In genomic region chr4:185256444-185256843, GRCh38 we compare ENCODE assay signal across 11 cellular contexts. TPM values are rescaled to one million over a fixed set of nuclear protein-coding genes. Genes with fewer than 3 reads are reported as not detected.
DNase-seq lines count a peak whose midpoint lies in the region; ATAC-seq and TF ChIP-seq lines count a peak whose summit lies in the region.
"Had no signal": no experiment of that assay in that cellular context is flagged by ENCODE, and none has a peak within 500 bp of the region (broad histone marks: within the 10 kb centered on the region; RNA-seq: fewer than 3 reads in every experiment).

No MANE protein-coding gene starts in this region.

- H3K14ac ChIP-seq in IMR-90 (replicated peaks; ENCODE audit: low read depth, low read length), result no peak overlapping the region

- peaks cover 10% of the 10 kb centered on the region for H3K9me1 ChIP-seq in IMR-90 (ENCODE audit: insufficient read depth, low read length)

- no peaks in the 10 kb centered on the region for H3K27me3 ChIP-seq in BLaER1 treated with 17β-estradiol and CSF1 and Interleukin-3, amounts not matched to agents 10 nM and 100 nM
- H3K27me3 ChIP-seq in IMR-90 (ENCODE audit: control insufficient read depth, insufficient read depth, low read length) (no peaks in the 10 kb centered on the region), kidney epithelial cell (ENCODE audit: control insufficient read depth, insufficient read depth, low read length) (no peaks in the 10 kb centered on the region), BE2C (no peaks in the 10 kb centered on the region), sigmoid colon (no peaks in the 10 kb centered on the region)

- no peak overlapping the region for H3K18ac ChIP-seq in IMR-90 (ENCODE audit: low read depth, low read length)

- no TSS peak for BruUV-seq in IMR-90 (replicated peaks; lab: Mats Ljungman, UMichigan)

- no peak overlapping the region for H3K4me3 ChIP-seq in BLaER1 treated with 17β-estradiol and CSF1 and Interleukin-3, amounts not matched to agents 10 nM and 100 nM
- H3K4me3 ChIP-seq in IMR-90 (ENCODE audit: insufficient read depth, low read depth, low read length) (no peak overlapping the region), kidney epithelial cell (ENCODE audit: low read depth, low read length) (no peak overlapping the region), BE2C (ENCODE audit: low read depth, low read length) (no peak overlapping the region), sigmoid colon (no peak overlapping the region)

- H3K56ac ChIP-seq in IMR-90 (ENCODE audit: extremely low read depth, insufficient read depth, low read length), result no peak overlapping the region

- H2AK9ac ChIP-seq in IMR-90 (replicated peaks; ENCODE audit: low read depth, low read length, poor library complexity), result no peak overlapping the region

- H3K4me2 ChIP-seq in BLaER1 treated with 17β-estradiol and CSF1 and Interleukin-3, amounts not matched to agents 10 nM and 100 nM, result peak overlapping the region; percentile 52 to 89 (median 63); a peak in 21 of 22 replicates
- no peak overlapping the region for H3K4me2 ChIP-seq in IMR-90 (ENCODE audit: low read depth, low read length)

- in situ Hi-C loops in IMR-90 (cut with MboI; ENCODE audit: low sequenced_read_pairs), result no loop called here

- intact Hi-C loops in IMR-90 (cut with micrococcal nuclease) (no loop called here), sigmoid colon (cut with DNase I) (no loop called here)

- no peak overlapping the region for H3K9ac ChIP-seq in BLaER1 treated with 17β-estradiol and CSF1 and Interleukin-3, amounts not matched to agents 10 nM and 100 nM
- H3K9ac ChIP-seq in IMR-90 (ENCODE audit: low read depth, low read length), result no peak overlapping the region

- no peak overlapping the region for H2BK5ac ChIP-seq in IMR-90 (ENCODE audit: low read depth, low read length, poor library complexity, severe bottlenecking)

- peaks cover 0 to 36% (median 14%) of the 10 kb centered on the region in 11 experiments; a peak in 17 of 22 replicates for H4K20me1 ChIP-seq in BLaER1 treated with 17β-estradiol and CSF1 and Interleukin-3, amounts not matched to agents 10 nM and 100 nM
- H4K20me1 ChIP-seq in IMR-90 (ENCODE audit: insufficient read depth, low read length), result peaks cover 5% of the 10 kb centered on the region; the same call in 1 of the 2 replicates

- H3K4ac ChIP-seq in IMR-90 (ENCODE audit: low read depth, low read length), result no peak overlapping the region

- H2BK120ac ChIP-seq in IMR-90 (ENCODE audit: low read depth, low read length), result no peak overlapping the region

- no peak for TF ChIP-seq RAD21 in IMR-90 (IDR thresholded peaks at IDR 0.05; ENCODE audit: low read length)

- no peak overlapping the region for H3K23ac ChIP-seq in IMR-90 (ENCODE audit: low read depth, low read length)

- ATAC-seq in IMR-90 (ENCODE audit: low read depth) (peak; percentile 65; the same call in 1 of the 2 replicates), GM18909 (IDR thresholded peaks at IDR 0.05; ENCODE audit: poor library complexity, unreplicated experiment) (no peak)
- ATAC-seq: naive thymus-derived CD8-positive, alpha-beta T cell had no signal

- peak; percentile 77 for DNase-seq in IMR-90
- DNase-seq in amniotic epithelial cell (ENCODE audit: low read depth), result peak; percentile 80
- peak; percentile 54 for DNase-seq in kidney epithelial cell (ENCODE audit: low read depth)
- DNase-seq in BE2C, result no peak
- DNase-seq in HT-29 (ENCODE audit: low spot score), result no peak
- no peak for DNase-seq in sigmoid colon
- DNase-seq: KG1; naive thymus-derived CD8-positive, alpha-beta T cell; NCI-H2171 treated with DMSO at 0.1 percent for 48 hours had no signal

- no peak overlapping the region for H2BK15ac ChIP-seq in IMR-90 (ENCODE audit: low read depth, low read length)

- peaks cover 35 to 66% (median 56%) of the 10 kb centered on the region in 10 experiments for H3K4me1 ChIP-seq in BLaER1 treated with 17β-estradiol and CSF1 and Interleukin-3, amounts not matched to agents 10 nM and 100 nM
- H3K4me1 ChIP-seq in IMR-90 (ENCODE audit: control insufficient read depth, insufficient read depth, low read length) (peaks cover 5% of the 10 kb centered on the region), BE2C (peaks cover 12% of the 10 kb centered on the region), sigmoid colon (peaks cover 0 to 25% (median 14%) of the 10 kb centered on the region in 4 donors)

- no peak overlapping the region; the same call in 1 of the 2 replicates for H4K5ac ChIP-seq in IMR-90 (ENCODE audit: low read depth, low read length)

- no peak overlapping the region for H2BK20ac ChIP-seq in IMR-90 (ENCODE audit: low read depth, low read length)

- CTCF ChIA-PET in IMR-90 (lab: Yijun Ruan, JAX), result interaction anchor here (0.7 to 0.8 kb wide), 3 partner anchors 9 to 1271 kb away, joined by 3 to 4 read pairs (median 3); no protein-coding TSS in a partner anchor

- TF ChIP-seq CTCF in IMR-90 (conservative IDR thresholded peaks at IDR 0.05; ENCODE audit: low read depth, low read length), result no peak
- no peak for TF ChIP-seq CTCF in kidney epithelial cell (IDR thresholded peaks at IDR 0.05; ENCODE audit: insufficient read depth, low read length, poor library complexity, severe bottlenecking)
- no peak for TF ChIP-seq CTCF in BE2C (IDR thresholded peaks at IDR 0.05; ENCODE audit: low read depth, low read length)
- no peak for TF ChIP-seq CTCF in sigmoid colon (IDR thresholded peaks at IDR 0.05)

- 0 out of 4 replicates have a peak overlapping the region, but pooled peaks of 1 of the 2 experiments have one; percentile 20 for H4K8ac ChIP-seq in IMR-90 (ENCODE audit: low read depth in 2 of 2, low read length in 2 of 2)

- H3K27ac ChIP-seq in BLaER1 treated with 17β-estradiol and CSF1 and Interleukin-3, amounts not matched to agents 10 nM and 100 nM, result 0 out of 22 replicates have a peak overlapping the region, but pooled peaks of 1 of the 11 experiments have one; percentile 22
- H3K27ac ChIP-seq in IMR-90 (ENCODE audit: insufficient read depth, low read length) (no peak overlapping the region), sigmoid colon (no peak overlapping the region)

- TF ChIP-seq EP300 in sigmoid colon (IDR thresholded peaks at IDR 0.05), result no peak

- no peaks in the 10 kb centered on the region for H3K9me3 ChIP-seq in BLaER1 treated with 17β-estradiol and CSF1 and Interleukin-3, amounts not matched to agents 10 nM and 100 nM (replicated peaks in 1 of 11)
- H3K9me3 ChIP-seq in IMR-90 (ENCODE audit: control insufficient read depth, insufficient read depth, low read length) (no peaks in the 10 kb centered on the region), BE2C (no peaks in the 10 kb centered on the region), sigmoid colon (no peaks in the 10 kb centered on the region)

- POLR2A ChIA-PET in IMR-90 (lab: Charles Lee; ENCODE audit: unreplicated experiment), result interaction anchor here (0.7 kb wide), 1 partner anchor 21 kb away, joined by 8 read pairs; no protein-coding TSS in a partner anchor

- no peak overlapping the region for H2AFZ ChIP-seq in IMR-90 (replicated peaks; ENCODE audit: low read length, poor library complexity)

- H3K36me3 ChIP-seq in BLaER1 treated with 17β-estradiol and CSF1 and Interleukin-3, amounts not matched to agents 10 nM and 100 nM, result peaks cover 4 to 59% (median 21%) of the 10 kb centered on the region in 11 experiments; a peak in 18 of 22 replicates
- H3K36me3 ChIP-seq in IMR-90 (ENCODE audit: control insufficient read depth, insufficient read depth, low read length) (peaks cover 2% of the 10 kb centered on the region; the same call in 1 of the 2 replicates), kidney epithelial cell (ENCODE audit: control insufficient read depth, insufficient read depth, low read length) (peaks cover 2% of the 10 kb centered on the region), BE2C (no peaks in the 10 kb centered on the region), sigmoid colon (no peaks in the 10 kb centered on the region)

- no peak overlapping the region for H4K91ac ChIP-seq in IMR-90 (ENCODE audit: insufficient read depth, low read depth, low read length)

- H2AK5ac ChIP-seq in IMR-90 (ENCODE audit: low read depth, low read length), result no peak overlapping the region

- dilution Hi-C loops in IMR-90 (cut with HindIII; ENCODE audit: low sequenced_read_pairs, unreplicated experiment), result no loop called here

- H3K79me1 ChIP-seq in IMR-90 (ENCODE audit: low read depth in 1 of 2, low read length in 2 of 2), result peaks cover 21 to 23% of the 10 kb centered on the region in 2 experiments

- TF ChIP-seq POLR2A in IMR-90 (IDR thresholded peaks at IDR 0.05; ENCODE audit: low read depth, low read length), result no peak
- no peak for TF ChIP-seq POLR2A in sigmoid colon (IDR thresholded peaks at IDR 0.05)

- WGBS in IMR-90 (ENCODE audit: extremely low coverage in 2 of 2, insufficient read length in 1 of 2), 2 experiments, result no CpG with 5 or more reads among the region's 3 CpGs
- 94 to 96% methylated on average over 3 of the region's 3 CpGs for WGBS in sigmoid colon, 2 donors

TF ChIP-seq in IMR-90, 13 proteins besides CTCF, POLR2A, EP300 and RAD21:
- TF ChIP-seq MAZ (IDR thresholded peaks at IDR 0.05; ENCODE audit: borderline replicate concordance, low read depth, low read length), result peak; percentile 51
- peak; percentile 57; the same call in 1 of the 2 replicates for TF ChIP-seq FOS (IDR thresholded peaks at IDR 0.05; ENCODE audit: low read depth, low read length)
- TF ChIP-seq CEBPB (IDR thresholded peaks at IDR 0.05; ENCODE audit: low read depth, low read length), result no peak

RNA-seq across cellular contexts. Expression of gene SNX25, which starts 47.0 kb away (rescaled TPM):
- total RNA-seq in IMR-90 (2012; rRNA removed), result 28.3 and 30.0 TPM in 2 replicates
- polyA plus RNA-seq in IMR-90 (2012; rRNA removed), result 9.2 and 11.4 TPM in 2 replicates
- polyA plus RNA-seq in IMR-90 (2012; cell fraction: cytosol; rRNA removed), result 3.2 and 4.7 TPM in 2 replicates
- 2.4 and 9.8 TPM in 2 replicates for polyA plus RNA-seq in IMR-90 (2012; cell fraction: nucleus; rRNA removed; ENCODE audit: low replicate concordance)
- total RNA-seq in kidney epithelial cell, result 15.5 and 15.7 TPM in 2 replicates
- 2.3 TPM for polyA plus RNA-seq in BE2C (2012; ENCODE audit: insufficient read depth, insufficient read length, low read depth)
- total RNA-seq in HT-29 (2014; rRNA removed; shearing (Covaris generic)), result 3.3 and 4.8 TPM in 2 replicates
- 10 to 100 TPM; 22.7 to 40.5 (median 38.4) TPM for total RNA-seq in sigmoid colon
- 1 to 10 TPM; 2.5 to 7.7 (median 4.8) TPM for polyA plus RNA-seq in sigmoid colon

RNA-seq across cellular contexts. Expression of gene CFAP97, which starts 52.6 kb away (rescaled TPM):
- total RNA-seq in IMR-90 (2012; rRNA removed) (16.0 and 33.9 TPM in 2 replicates), kidney epithelial cell (31.2 and 32.5 TPM in 2 replicates), sigmoid colon (10 to 100 TPM; 33.8 to 46.4 (median 37.3) TPM)
- polyA plus RNA-seq in IMR-90 (2012; rRNA removed) (12.7 and 14.5 TPM in 2 replicates), sigmoid colon (1 to 10 TPM; 4.4 to 8.3 (median 7.8) TPM)
- 1.5 and 2.1 TPM in 2 replicates for polyA plus RNA-seq in IMR-90 (2012; cell fraction: cytosol; rRNA removed)
- 0.60 and 8.5 TPM in 2 replicates for polyA plus RNA-seq in IMR-90 (2012; cell fraction: nucleus; rRNA removed; ENCODE audit: low replicate concordance)
- polyA plus RNA-seq in BE2C (2012; ENCODE audit: insufficient read depth, insufficient read length, low read depth), result 19.4 TPM
- 7.1 and 8.0 TPM in 2 replicates for total RNA-seq in HT-29 (2014; rRNA removed; shearing (Covaris generic))

Comparison
In these comparisons a context has a peak if more than half of its experiments do, and no peak if none do; other contexts are left out.
1. DNase-seq: peak in IMR-90 (single experiment), amniotic epithelial cell (single experiment) and kidney epithelial cell (single experiment); none in BE2C (single experiment), HT-29 (single experiment) and sigmoid colon (single experiment).